Comparison of ENCODE assay signal across 8 cellular contexts in the genomic region with DNA sequence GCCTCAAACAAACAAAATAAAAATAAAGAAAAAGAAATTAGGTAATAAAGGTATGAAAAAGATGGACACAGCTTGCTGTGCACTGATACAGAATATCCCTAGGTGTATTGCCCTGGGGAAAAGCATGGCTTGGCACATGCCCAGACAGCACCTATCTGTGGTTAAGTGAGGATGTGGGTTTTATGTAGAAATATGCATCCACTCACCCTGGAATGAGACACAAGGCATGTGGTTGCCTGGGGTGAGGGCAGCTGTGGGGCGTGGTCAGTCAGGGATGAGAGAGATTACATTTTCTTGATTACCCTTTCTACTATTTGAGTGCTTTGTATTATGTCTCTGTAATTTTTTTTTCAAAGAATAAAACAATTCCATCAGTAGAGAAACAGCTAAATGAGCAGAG. TPM values are rescaled to one million over a fixed set of nuclear protein-coding genes. Genes with fewer than 3 reads are reported as not detected.
DNase-seq lines count a peak whose midpoint lies in the region; ATAC-seq and TF ChIP-seq lines count a peak whose summit lies in the region.

No MANE protein-coding gene starts in this region.

- no peak for TF ChIP-seq CTCF in AG10803 (conservative IDR thresholded peaks at IDR 0.05; ENCODE audit: low read length)
- TF ChIP-seq CTCF in vagina (IDR thresholded peaks at IDR 0.05) = no peak
- TF ChIP-seq CTCF in heart right ventricle (IDR thresholded peaks at IDR 0.05) = no peak

- peaks cover 16% of the 10 kb centered on the region for H3K27me3 Mint-ChIP-seq in activated CD4-positive, alpha-beta T cell treated with anti-CD3 and anti-CD28 coated beads, Interleukin-2, amount 10 ng/mL, durations not matched to agents 24 days and 14 days

- H3K36me3 ChIP-seq in vagina (no peaks in the 10 kb centered on the region), heart right ventricle (no peaks in the 10 kb centered on the region)

- H3K4me1 ChIP-seq in vagina (peaks cover 27% of the 10 kb centered on the region), heart right ventricle (peaks cover 0 to 31% (median 8%) of the 10 kb centered on the region in 9 donors)

- in situ Hi-C loops in KBM-7 (cut with MboI; ENCODE audit: low pct_unique_long_range_greater_than_20kb, low sequenced_read_pairs) = no loop called here

- H3K4me3 ChIP-seq in AG10803 (ENCODE audit: low read length) = no peak overlapping the region
- no peak overlapping the region for H3K4me3 ChIP-seq in vagina
- H3K4me3 ChIP-seq in heart right ventricle = no peak overlapping the region

- TF ChIP-seq POLR2A in vagina (IDR thresholded peaks at IDR 0.05) = no peak

- DNase-seq in AG10803 (ENCODE audit: low read depth) (peak; percentile 78), KBM-7 (peak; percentile 68), fibroblast of peridontal ligament (ENCODE audit: extremely low read depth) (peak; percentile 20), vagina (ENCODE audit: extremely low spot score in 2 of 2) (no peak), NCI-H1105 treated with DMSO at 0.1 percent for 48 hours (lab: John Stamatoyannopoulos, UW) (no peak), heart right ventricle (no peak)
- DNase-seq in activated CD4-positive, alpha-beta T cell treated with anti-CD3 and anti-CD28 coated beads, Interleukin-2, amount 10 ng/mL, durations not matched to agents 24 days and 14 days = peak; percentile 88

- H3K9me3 ChIP-seq in vagina (no peaks in the 10 kb centered on the region), heart right ventricle (no peaks in the 10 kb centered on the region)

- H3K4me1 Mint-ChIP-seq in activated CD4-positive, alpha-beta T cell treated with anti-CD3 and anti-CD28 coated beads, Interleukin-2, amount 10 ng/mL, durations not matched to agents 24 days and 14 days = peaks cover 26% of the 10 kb centered on the region

- no peaks in the 10 kb centered on the region for H3K9me3 Mint-ChIP-seq in activated CD4-positive, alpha-beta T cell treated with anti-CD3 and anti-CD28 coated beads, Interleukin-2, amount 10 ng/mL, durations not matched to agents 24 days and 14 days

- H3K4me3 Mint-ChIP-seq in activated CD4-positive, alpha-beta T cell treated with anti-CD3 and anti-CD28 coated beads, Interleukin-2, amount 10 ng/mL, durations not matched to agents 24 days and 14 days = peak overlapping the region; percentile 73

- WGBS in heart right ventricle, 2 donors = 68 to 83% methylated on average over 1 of the region's 1 CpG

- H3K27ac ChIP-seq in vagina (peak overlapping the region; percentile 53), heart right ventricle (peak overlapping the region in 1 of 10 donors; percentile 29)

- ATAC-seq in HG02678 (IDR thresholded peaks at IDR 0.05; ENCODE audit: unreplicated experiment) (no peak), heart right ventricle (no peak)

- H3K27me3 ChIP-seq in vagina (no peaks in the 10 kb centered on the region), heart right ventricle (no peaks in the 10 kb centered on the region)

- no peaks in the 10 kb centered on the region for H3K36me3 Mint-ChIP-seq in activated CD4-positive, alpha-beta T cell treated with anti-CD3 and anti-CD28 coated beads, Interleukin-2, amount 10 ng/mL, durations not matched to agents 24 days and 14 days (ENCODE audit: low read depth)

- intact Hi-C loops in activated CD4-positive, alpha-beta T cell treated with anti-CD3 and anti-CD28 coated beads, Interleukin-2, amount 10 ng/mL, durations not matched to agents 24 days and 14 days (cut with micrococcal nuclease) = no loop called here
- intact Hi-C loops in vagina (cut with DNase I) (no loop called here), heart right ventricle (cut with DNase I) (no loop called here)

- peak overlapping the region; percentile 39 for H3K27ac Mint-ChIP-seq in activated CD4-positive, alpha-beta T cell treated with anti-CD3 and anti-CD28 coated beads, Interleukin-2, amount 10 ng/mL, durations not matched to agents 24 days and 14 days

RNA-seq across cellular contexts. Expression of a gene that starts 6.9 kb away (rescaled TPM):
- not detected in 2 replicates for total RNA-seq in activated CD4-positive, alpha-beta T cell treated with anti-CD3 and anti-CD28 coated beads, Interleukin-2, amount 10 ng/mL, durations not matched to agents 24 days and 14 days
- total RNA-seq in vagina = 44.0 TPM
- 1 to 10 TPM; 1.7 to 4.0 (median 2.2) TPM for total RNA-seq in heart right ventricle
- polyA plus RNA-seq in heart right ventricle = 10 to 100 TPM in 1 of 2 donors, 1 to 10 TPM in 1; 7.0 to 10.6 TPM

RNA-seq across cellular contexts. Expression of a gene that starts 32.5 kb away (rescaled TPM):
- total RNA-seq in activated CD4-positive, alpha-beta T cell treated with anti-CD3 and anti-CD28 coated beads, Interleukin-2, amount 10 ng/mL, durations not matched to agents 24 days and 14 days = 24.9 and 26.7 TPM in 2 replicates
- total RNA-seq in vagina = 44.7 TPM
- 10 to 100 TPM; 39.9 to 53.9 (median 45.9) TPM for total RNA-seq in heart right ventricle
- 10 to 100 TPM; 33.4 to 57.9 TPM for polyA plus RNA-seq in heart right ventricle

Comparison
In these comparisons a context has a peak if more than half of its experiments do, and no peak if none do; other contexts are left out.
1. DNase-seq: peak in AG10803 (single experiment), KBM-7 (single experiment), activated CD4-positive, alpha-beta T cell treated with anti-CD3 and anti-CD28 coated beads, Interleukin-2, amount 10 ng/mL, durations not matched to agents 24 days and 14 days (single experiment) and fibroblast of peridontal ligament (single experiment); none in vagina (0 of 2), NCI-H1105 treated with DMSO at 0.1 percent for 48 hours (single experiment) and heart right ventricle (0 of 2).